In genomic region chr1:237983507-237983906, GRCh38 we compare ENCODE assay signal across 29 cellular contexts.
"Had no signal": no experiment of that assay in that cellular context is flagged by ENCODE, and none has a peak within 500 bp of the region (broad histone marks: within the 10 kb centered on the region; RNA-seq: fewer than 3 reads in every experiment).

No MANE protein-coding gene starts in this region.

- FAIRE-seq: astrocyte, bronchial epithelial cell, colon, frontal cortex had no signal

- H3K27me3 ChIP-seq: brain microvascular endothelial cell had no signal

- H3K27ac ChIP-seq: brain microvascular endothelial cell, WERI-Rb-1 had no signal

- ATAC-seq: activated CD4-positive, CD25-positive, alpha-beta regulatory T cell treated with anti-CD3 and anti-CD28 coated beads, Interleukin-2, amount 50 U/mL, for 24 hours; activated naive CD4-positive, alpha-beta T cell treated with anti-CD3 and anti-CD28 coated beads, Interleukin-2, amount 50 U/mL, for 72 hours; activated T-cell treated with anti-CD3 and anti-CD28 coated beads, Interleukin-2, amount 50 U/mL, for 72 hours; esophagus mucosa; T-helper 17 cell had no signal

- DNase-seq: activated B cell treated with CpG ODN at 0.5 μM for 24 hours; activated CD4-positive, alpha-beta memory T cell treated with anti-CD3 and anti-CD28 coated beads, Interleukin-2, amount 10 ng/mL, durations not matched to agents 7 days and 5 days; activated CD4-positive, alpha-beta T cell treated with anti-CD3 and anti-CD28 coated beads, Interleukin-2, amount 10 ng/mL, durations not matched to agents 7 days and 5 days; activated CD4-positive, alpha-beta T cell treated with anti-CD3 and anti-CD28 coated beads, Interleukin-2, amount 50 U/mL, for 4 hours; activated CD8-positive, alpha-beta memory T cell treated with anti-CD3 and anti-CD28 coated beads, Interleukin-2, amount 50 U/mL, for 48 hours; activated gamma-delta T cell; activated naive CD4-positive, alpha-beta T cell; activated naive CD4-positive, alpha-beta T cell treated with anti-CD3 and anti-CD28 coated beads, Interleukin-2, amount 10 ng/mL, durations not matched to agents 7 days and 5 days; activated naive CD8-positive, alpha-beta T cell treated with anti-CD3 and anti-CD28 coated beads, Interleukin-2, amount 10 ng/mL, durations not matched to agents 7 days and 5 days; activated T-cell treated with anti-CD3 and anti-CD28 coated beads for 4 hours; activated T-cell treated with anti-CD3 and anti-CD28 coated beads, Interleukin-2, amount 50 U/mL, for 24 hours; activated T-cell treated with anti-CD3 and anti-CD28 coated beads, Interleukin-2, amount 50 U/mL, for 72 hours; anterior cingulate cortex; brain microvascular endothelial cell; effector memory CD4-positive, alpha-beta T cell; endodermal cell; foreskin fibroblast; head of caudate nucleus; T-helper 1 cell; T-helper 17 cell; T1000; WERI-Rb-1 had no signal

- H3K36me3 ChIP-seq: brain microvascular endothelial cell, WERI-Rb-1 had no signal
